ENCODE assay signal across 4 cellular contexts in genomic region chr14:59037620-59038019, GRCh38.
TF ChIP-seq lines count a peak whose summit lies in the region.

No MANE protein-coding gene starts in this region.

TF ChIP-seq in HepG2, 621 proteins besides CTCF, POLR2A, EP300 and RAD21 (continues in another document):
- peak; percentile 87 for TF ChIP-seq ZBTB40 (IDR thresholded peaks at IDR 0.05)
- no peak for TF ChIP-seq ZBTB40 (CRISPR knock-in tag; IDR thresholded peaks at IDR 0.05)

TF ChIP-seq in HEK293T, 16 proteins besides CTCF, POLR2A, EP300 and RAD21:
- no peak for TF ChIP-seq ARNT (IDR thresholded peaks at IDR 0.05)
- TF ChIP-seq TARDBP (IDR thresholded peaks at IDR 0.05) = no peak
- TF ChIP-seq BHLHE40 (IDR thresholded peaks at IDR 0.05; ENCODE audit: borderline replicate concordance) = no peak
- TF ChIP-seq FOXK2 (IDR thresholded peaks at IDR 0.05) = no peak
- TF ChIP-seq FOXA1 (IDR thresholded peaks at IDR 0.05) = no peak
- no peak for TF ChIP-seq L3MBTL2 (conservative IDR thresholded peaks at IDR 0.05)
- peak; percentile 84 for TF ChIP-seq ELF4 (IDR thresholded peaks at IDR 0.05)
- no peak for TF ChIP-seq LEF1 (IDR thresholded peaks at IDR 0.05; ENCODE audit: borderline replicate concordance)

TF ChIP-seq in GM12878, 131 proteins besides CTCF, POLR2A, EP300 and RAD21:
- TF ChIP-seq ZBTB40 (IDR thresholded peaks at IDR 0.05; ENCODE audit: borderline replicate concordance) = peak; percentile 58; the same call in 1 of the 2 replicates
- no peak for TF ChIP-seq IRF4 (IDR thresholded peaks at IDR 0.05; ENCODE audit: low read depth, low read length)

TF ChIP-seq in K562, 482 proteins besides CTCF, POLR2A, EP300 and RAD21:
- TF ChIP-seq ZNF197 (CRISPR knock-in tag; IDR thresholded peaks at IDR 0.05; ENCODE audit: low read depth) = no peak
- no peak for TF ChIP-seq XRCC4 (IDR thresholded peaks at IDR 0.05; ENCODE audit: extremely low read depth, insufficient read depth, insufficient read length)
- TF ChIP-seq TAF9B (IDR thresholded peaks at IDR 0.05; ENCODE audit: partially characterized antibody) = no peak
- 0 out of 2 replicates have a peak, but pooled peaks have one; percentile 39 for TF ChIP-seq ZBTB40 (IDR thresholded peaks at IDR 0.05)
- TF ChIP-seq ZBTB40 (CRISPR knock-in tag; IDR thresholded peaks at IDR 0.05) = no peak
